In the genomic region with DNA sequence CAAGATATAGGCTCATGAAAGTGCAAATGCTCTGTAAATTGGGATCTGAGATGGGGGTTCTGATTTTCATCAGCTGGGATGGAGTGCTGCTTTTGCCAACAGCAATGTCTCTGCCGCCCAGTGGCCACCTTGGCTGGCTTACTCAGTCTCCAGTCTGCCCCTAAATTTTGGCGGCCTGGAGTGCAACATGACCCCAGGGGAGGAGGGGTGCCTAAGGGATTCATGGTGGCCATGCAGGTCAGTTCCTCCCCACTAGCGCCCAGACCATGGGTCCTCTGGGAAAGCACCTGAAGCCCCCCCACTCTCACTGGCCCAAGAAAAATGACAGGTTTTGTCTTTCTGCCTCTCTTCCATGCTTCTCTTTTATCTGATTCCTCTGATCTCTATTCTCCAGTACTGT, we compare ENCODE assay signal across 21 cellular contexts. TPM values are rescaled to one million over a fixed set of nuclear protein-coding genes. Genes with fewer than 3 reads are reported as not detected.
A peak's percentile ranks its signal among the peaks of the same experiment; 100 is the strongest.
DNase-seq lines count a peak whose midpoint lies in the region; ATAC-seq and TF ChIP-seq lines count a peak whose summit lies in the region.
"Had no signal": no experiment of that assay in that cellular context is flagged by ENCODE, and none has a peak within 500 bp of the region (broad histone marks: within the 10 kb centered on the region; RNA-seq: fewer than 3 reads in every experiment).

No MANE protein-coding gene starts in this region.

- H3K4me3 Mint-ChIP-seq in GM23338 (no peak overlapping the region), endodermal cell (no peak overlapping the region), nephron progenitor cell (no peak overlapping the region)
- H3K4me3 Mint-ChIP-seq: CD4-positive, alpha-beta memory T cell; HFFc6 had no signal

- no peaks in the 10 kb centered on the region for H3K36me3 ChIP-seq in GM23338 (ENCODE audit: insufficient read depth)
- no peaks in the 10 kb centered on the region for H3K36me3 ChIP-seq in endodermal cell (ENCODE audit: control insufficient read depth, insufficient read depth, low read length)
- H3K36me3 ChIP-seq: BE2C; BLaER1 treated with 17β-estradiol and CSF1 and Interleukin-3, amounts not matched to agents 10 nM and 100 nM; HAP-1 had no signal

- 0 out of 2 replicates have a peak overlapping the region, but pooled peaks have one; percentile 65 for H3K4me2 ChIP-seq in GM23338
- H3K4me2 ChIP-seq: A549; BLaER1 treated with 17β-estradiol and CSF1 and Interleukin-3, amounts not matched to agents 10 nM and 100 nM had no signal

- intact Hi-C loops in dorsolateral prefrontal cortex (cut with DNase I) = no loop called here

- DNase-seq in GM23338 (ENCODE audit: low spot score) (no peak), endodermal cell (peak; percentile 34), nephron progenitor cell (no peak), ureter (ENCODE audit: low spot score) (peak; percentile 30), dorsolateral prefrontal cortex (no peak), SKM-1 treated with dmso at 0.1 percent for 144 hours (lab: John Stamatoyannopoulos, UW; ENCODE audit: unreplicated experiment) (no peak)
- DNase-seq: 8988T; ACHN; AML-193; BE2C; Calu3; CD4-positive, alpha-beta memory T cell; COR-L47; DMS53; DMS79 treated with DMSO at 0.1 percent for 48 hours; GF-D8; HFFc6 had no signal

- H3F3A ChIP-seq in GM23338 (replicated peaks; ENCODE audit: low read depth) = no peaks in the 10 kb centered on the region

- H2AFZ ChIP-seq in GM23338 = peak overlapping the region; percentile 67; the same call in 1 of the 2 replicates

- no peak overlapping the region for H3K27ac Mint-ChIP-seq in GM23338
- H3K27ac Mint-ChIP-seq in endodermal cell = no peak overlapping the region
- peak overlapping the region; percentile 83 for H3K27ac Mint-ChIP-seq in nephron progenitor cell
- H3K27ac Mint-ChIP-seq: CD4-positive, alpha-beta memory T cell; HFFc6 had no signal

- no peak overlapping the region for H3K9ac ChIP-seq in endodermal cell (ENCODE audit: extremely low read depth, low read length, poor library complexity, severe bottlenecking)
- H3K9ac ChIP-seq: BLaER1 treated with 17β-estradiol and CSF1 and Interleukin-3, amounts not matched to agents 10 nM and 100 nM had no signal

- H3K9me3 ChIP-seq in endodermal cell (ENCODE audit: control insufficient read depth, low read length) = no peaks in the 10 kb centered on the region
- H3K9me3 ChIP-seq: A549, BE2C, HAP-1 had no signal

- H3K4me3 ChIP-seq in GM23338 (no peak overlapping the region), endodermal cell (ENCODE audit: low read length) (no peak overlapping the region), dorsolateral prefrontal cortex (no peak overlapping the region)
- H3K4me3 ChIP-seq: A549; BLaER1 treated with 17β-estradiol and CSF1 and Interleukin-3, amounts not matched to agents 10 nM and 100 nM; HAP-1 had no signal

- no peaks in the 10 kb centered on the region for H3K9me2 ChIP-seq in GM23338 (ENCODE audit: insufficient read depth)

- no peaks in the 10 kb centered on the region for H4K20me1 ChIP-seq in GM23338 (replicated peaks; ENCODE audit: insufficient read depth)
- H4K20me1 ChIP-seq: BLaER1 treated with 17β-estradiol and CSF1 and Interleukin-3, amounts not matched to agents 10 nM and 100 nM had no signal

- TF ChIP-seq CTCF in GM23338 (conservative IDR thresholded peaks at IDR 0.05; ENCODE audit: low read depth in 2 of 2) (no peak), endodermal cell (conservative IDR thresholded peaks at IDR 0.05) (no peak), nephron progenitor cell (IDR thresholded peaks at IDR 0.05) (no peak), dorsolateral prefrontal cortex (IDR thresholded peaks at IDR 0.05 in 54 of 56, conservative IDR thresholded peaks at IDR 0.05 in 2 of 56; ENCODE audit: low read depth in 1 of 56, partially characterized antibody in 56 of 56) (no peak)

- peaks cover 23% of the 10 kb centered on the region for H3K4me1 ChIP-seq in GM23338 (ENCODE audit: insufficient read depth)
- no peaks in the 10 kb centered on the region for H3K4me1 ChIP-seq in endodermal cell (ENCODE audit: control insufficient read depth, insufficient read depth, low read length)
- H3K4me1 ChIP-seq: A549; BE2C; BLaER1 treated with 17β-estradiol and CSF1 and Interleukin-3, amounts not matched to agents 10 nM and 100 nM had no signal

- H3K27me3 ChIP-seq in GM23338 (ENCODE audit: insufficient read depth) = no peaks in the 10 kb centered on the region
- peaks cover 7% of the 10 kb centered on the region for H3K27me3 ChIP-seq in endodermal cell (ENCODE audit: control insufficient read depth, insufficient read depth, low read length, poor library complexity, severe bottlenecking)
- H3K27me3 ChIP-seq in dorsolateral prefrontal cortex = peaks cover 0 to 17% (median 0%) of the 10 kb centered on the region in 45 donors
- H3K27me3 ChIP-seq: BLaER1 treated with 17β-estradiol and CSF1 and Interleukin-3, amounts not matched to agents 10 nM and 100 nM had no signal

- no peak overlapping the region for H3K27ac ChIP-seq in GM23338 (ENCODE audit: low read depth)
- no peak overlapping the region for H3K27ac ChIP-seq in endodermal cell (ENCODE audit: low read depth, low read length)
- H3K27ac ChIP-seq in dorsolateral prefrontal cortex = no peak overlapping the region
- H3K27ac ChIP-seq: A549; BLaER1 treated with 17β-estradiol and CSF1 and Interleukin-3, amounts not matched to agents 10 nM and 100 nM had no signal

- WGBS in endodermal cell (ENCODE audit: insufficient coverage in 1 of 2, insufficient read length in 1 of 2), 2 experiments = 86 to 88% methylated on average over 2 to 3 of the region's 3 CpGs

- H3K27me3 Mint-ChIP-seq in GM23338 (ENCODE audit: insufficient read depth, low read depth, poor library complexity) (no peaks in the 10 kb centered on the region), endodermal cell (ENCODE audit: insufficient read depth) (peaks cover 13% of the 10 kb centered on the region), nephron progenitor cell (ENCODE audit: low read depth, poor library complexity) (peaks cover 21% of the 10 kb centered on the region)

- H3K79me2 ChIP-seq in GM23338 (replicated peaks; ENCODE audit: insufficient read depth) = no peaks in the 10 kb centered on the region

- no peak for ATAC-seq in GM23338
- no peak for ATAC-seq in HG02759 (IDR thresholded peaks at IDR 0.05; ENCODE audit: unreplicated experiment)
- ATAC-seq: A549 had no signal

- no peaks in the 10 kb centered on the region for H3K9me3 Mint-ChIP-seq in GM23338
- no peaks in the 10 kb centered on the region for H3K9me3 Mint-ChIP-seq in endodermal cell
- H3K9me3 Mint-ChIP-seq in nephron progenitor cell = no peaks in the 10 kb centered on the region
- H3K9me3 Mint-ChIP-seq: HFFc6 had no signal

- H3K4me1 Mint-ChIP-seq in GM23338 = peaks cover 23% of the 10 kb centered on the region
- peaks cover 4% of the 10 kb centered on the region for H3K4me1 Mint-ChIP-seq in endodermal cell
- peaks cover 7% of the 10 kb centered on the region for H3K4me1 Mint-ChIP-seq in nephron progenitor cell
- H3K4me1 Mint-ChIP-seq: CD4-positive, alpha-beta memory T cell had no signal

- H3K36me3 Mint-ChIP-seq in GM23338 (ENCODE audit: low read depth) (no peaks in the 10 kb centered on the region), endodermal cell (ENCODE audit: low read depth) (no peaks in the 10 kb centered on the region), nephron progenitor cell (ENCODE audit: low read depth) (no peaks in the 10 kb centered on the region)
- H3K36me3 Mint-ChIP-seq: CD4-positive, alpha-beta memory T cell had no signal

TF ChIP-seq in GM23338, 12 proteins besides CTCF, POLR2A, EP300 and RAD21 (continues in another document):
- TF ChIP-seq, protein P1, sequence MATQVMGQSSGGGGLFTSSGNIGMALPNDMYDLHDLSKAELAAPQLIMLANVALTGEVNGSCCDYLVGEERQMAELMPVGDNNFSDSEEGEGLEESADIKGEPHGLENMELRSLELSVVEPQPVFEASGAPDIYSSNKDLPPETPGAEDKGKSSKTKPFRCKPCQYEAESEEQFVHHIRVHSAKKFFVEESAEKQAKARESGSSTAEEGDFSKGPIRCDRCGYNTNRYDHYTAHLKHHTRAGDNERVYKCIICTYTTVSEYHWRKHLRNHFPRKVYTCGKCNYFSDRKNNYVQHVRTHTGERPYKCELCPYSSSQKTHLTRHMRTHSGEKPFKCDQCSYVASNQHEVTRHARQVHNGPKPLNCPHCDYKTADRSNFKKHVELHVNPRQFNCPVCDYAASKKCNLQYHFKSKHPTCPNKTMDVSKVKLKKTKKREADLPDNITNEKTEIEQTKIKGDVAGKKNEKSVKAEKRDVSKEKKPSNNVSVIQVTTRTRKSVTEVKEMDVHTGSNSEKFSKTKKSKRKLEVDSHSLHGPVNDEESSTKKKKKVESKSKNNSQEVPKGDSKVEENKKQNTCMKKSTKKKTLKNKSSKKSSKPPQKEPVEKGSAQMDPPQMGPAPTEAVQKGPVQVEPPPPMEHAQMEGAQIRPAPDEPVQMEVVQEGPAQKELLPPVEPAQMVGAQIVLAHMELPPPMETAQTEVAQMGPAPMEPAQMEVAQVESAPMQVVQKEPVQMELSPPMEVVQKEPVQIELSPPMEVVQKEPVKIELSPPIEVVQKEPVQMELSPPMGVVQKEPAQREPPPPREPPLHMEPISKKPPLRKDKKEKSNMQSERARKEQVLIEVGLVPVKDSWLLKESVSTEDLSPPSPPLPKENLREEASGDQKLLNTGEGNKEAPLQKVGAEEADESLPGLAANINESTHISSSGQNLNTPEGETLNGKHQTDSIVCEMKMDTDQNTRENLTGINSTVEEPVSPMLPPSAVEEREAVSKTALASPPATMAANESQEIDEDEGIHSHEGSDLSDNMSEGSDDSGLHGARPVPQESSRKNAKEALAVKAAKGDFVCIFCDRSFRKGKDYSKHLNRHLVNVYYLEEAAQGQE (IDR thresholded peaks at IDR 0.05; ENCODE audit: unreplicated experiment) = no peak
- no peak for TF ChIP-seq EZH2 (IDR thresholded peaks at IDR 0.05; ENCODE audit: low read depth, unreplicated experiment)
- TF ChIP-seq CREB1 (CRISPR knock-in tag; IDR thresholded peaks at IDR 0.05; ENCODE audit: low read depth) = no peak
- no peak for TF ChIP-seq NANOG (IDR thresholded peaks at IDR 0.05; ENCODE audit: borderline replicate concordance)
- TF ChIP-seq, protein P2, sequence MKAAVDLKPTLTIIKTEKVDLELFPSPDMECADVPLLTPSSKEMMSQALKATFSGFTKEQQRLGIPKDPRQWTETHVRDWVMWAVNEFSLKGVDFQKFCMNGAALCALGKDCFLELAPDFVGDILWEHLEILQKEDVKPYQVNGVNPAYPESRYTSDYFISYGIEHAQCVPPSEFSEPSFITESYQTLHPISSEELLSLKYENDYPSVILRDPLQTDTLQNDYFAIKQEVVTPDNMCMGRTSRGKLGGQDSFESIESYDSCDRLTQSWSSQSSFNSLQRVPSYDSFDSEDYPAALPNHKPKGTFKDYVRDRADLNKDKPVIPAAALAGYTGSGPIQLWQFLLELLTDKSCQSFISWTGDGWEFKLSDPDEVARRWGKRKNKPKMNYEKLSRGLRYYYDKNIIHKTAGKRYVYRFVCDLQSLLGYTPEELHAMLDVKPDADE (IDR thresholded peaks at IDR 0.05) = no peak

RNA-seq across cellular contexts. Expression of a gene that starts 45.0 kb away (rescaled TPM):
- 5.6 and 6.8 TPM in 2 replicates for total RNA-seq in GM23338 (2014; rRNA removed; shearing (Covaris generic))
- polyA plus RNA-seq in GM23338 (2016; fragmentation: Nextera tagmentation; extraction: Ambion mirVana) = 3.6 and 3.9 TPM in 2 replicates
- total RNA-seq in endodermal cell = 10 to 100 TPM; 13.4 to 20.2 TPM
- 8.0 TPM for polyA plus RNA-seq in endodermal cell (2013, experiment 1 of 2)
- 5.3 TPM for polyA plus RNA-seq in endodermal cell (2013, experiment 2 of 2)
- total RNA-seq in ureter = 12.2 TPM
- total RNA-seq in dorsolateral prefrontal cortex = 10 to 100 TPM; 18.5 to 75.5 (median 53.9) TPM
- total RNA-seq: CD4-positive, alpha-beta memory T cell had no signal
- polyA plus RNA-seq: CD4-positive, alpha-beta memory T cell had no signal

Comparison
In these comparisons a context has a peak if more than half of its experiments do, and no peak if none do; other contexts are left out.
1. DNase-seq: peak in endodermal cell (single experiment) and ureter (single experiment); none in GM23338 (single experiment), nephron progenitor cell (single experiment), dorsolateral prefrontal cortex (0 of 10) and SKM-1 treated with dmso at 0.1 percent for 144 hours (single experiment).